ENCODE assay signal across 27 cellular contexts in the genomic region with DNA sequence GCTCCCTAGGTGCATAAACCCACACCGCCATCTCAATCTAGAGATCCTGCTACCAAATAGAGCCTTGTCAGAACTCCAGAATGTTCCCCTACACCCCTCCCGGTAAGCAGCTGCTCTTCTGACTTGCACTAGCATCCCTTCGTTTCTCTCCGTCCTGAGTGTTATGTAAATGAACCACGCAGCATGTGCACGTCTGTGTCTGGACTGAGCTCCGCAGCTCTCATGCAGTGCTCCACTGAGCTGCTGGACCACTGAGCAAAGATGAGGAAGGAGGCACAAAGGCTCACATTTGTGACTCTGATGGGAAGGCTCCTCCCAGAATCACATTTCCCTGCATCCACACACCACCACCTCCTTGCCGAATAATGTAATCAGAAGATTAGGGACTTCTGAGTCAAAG.
"Had no signal": no experiment of that assay in that cellular context is flagged by ENCODE, and none has a peak within 500 bp of the region (broad histone marks: within the 10 kb centered on the region; RNA-seq: fewer than 3 reads in every experiment).

No MANE protein-coding gene starts in this region.

- H3K4me3 ChIP-seq: ascending aorta, body of pancreas had no signal

- H3K9me3 ChIP-seq: ascending aorta, body of pancreas, SK-N-SH had no signal

- H3K9ac ChIP-seq: SK-N-SH had no signal

- DNase-seq: activated CD4-positive, alpha-beta T cell treated with anti-CD3 and anti-CD28 coated beads for 48 hours; activated CD4-positive, alpha-beta T cell treated with anti-CD3 and anti-CD28 coated beads, Interleukin-2, amount 50 U/mL, for 4 hours; activated CD4-positive, CD25-positive, alpha-beta regulatory T cell treated with anti-CD3 and anti-CD28 coated beads, Interleukin-2, amount 50 U/mL, for 72 hours; activated CD8-positive, alpha-beta memory T cell treated with anti-CD3 and anti-CD28 coated beads, Interleukin-2, amount 50 U/mL, for 48 hours; activated CD8-positive, alpha-beta T cell treated with anti-CD3 and anti-CD28 coated beads, Interleukin-2, amount 10 ng/mL, durations not matched to agents 7 days and 5 days; activated naive CD4-positive, alpha-beta T cell treated with anti-CD3 and anti-CD28 coated beads, Interleukin-2, amount 50 U/mL, for 16 hours; activated T-cell treated with anti-CD3 and anti-CD28 coated beads, Interleukin-2, amount 50 U/mL, for 1 hour; body of pancreas; Kasumi-1; KBM-7; NCI-H1048; NCI-H146; NCI-H187 treated with DMSO at 0.1 percent for 48 hours; NCI-H2081 treated with DMSO at 0.1 percent for 48 hours; NCI-H2171; NCI-H345; NCI-H510A; NCI-H526 treated with DMSO at 0.1 percent for 48 hours; NCI-H82; NK-92 treated with Interleukin-12 subunit alpha and Interleukin-12 subunit beta, amount 100 ng/mL, for 24 hours; OCI-M1; RPMI8226; SK-N-SH; T-helper 1 cell had no signal

- H3K36me3 ChIP-seq: ascending aorta had no signal

- H3K4me1 ChIP-seq: ascending aorta, body of pancreas had no signal

- H3K4me2 ChIP-seq: SK-N-SH had no signal

- ATAC-seq: activated CD8-positive, alpha-beta T cell treated with anti-CD3 and anti-CD28 coated beads, Interleukin-2, amount 10 ng/mL, durations not matched to agents 7 days and 5 days; body of pancreas; Panc1; Right ventricle myocardium inferior had no signal

- H3K27ac ChIP-seq: ascending aorta, body of pancreas had no signal

- H3K27me3 ChIP-seq: ascending aorta, body of pancreas had no signal
